ENCODE assay signal across 8 cellular contexts in genomic region chr3:151146071-151146730, GRCh38. TPM values are rescaled to one million over a fixed set of nuclear protein-coding genes. Genes with fewer than 3 reads are reported as not detected.
DNase-seq lines count a peak whose midpoint lies in the region; ATAC-seq and TF ChIP-seq lines count a peak whose summit lies in the region.

No MANE protein-coding gene starts in this region.

- peak overlapping the region; percentile 40; the same call in 1 of the 2 replicates for H3K27ac ChIP-seq in VCaP

- DNase-seq in CD14-positive monocyte (ENCODE audit: low spot score) (peak; percentile 75), GM19238 (ENCODE audit: insufficient read length, low spot score) (peak; percentile 40), NCI-H2196 (lab: John Stamatoyannopoulos, UW; ENCODE audit: unreplicated experiment) (peak; percentile 81), chondrocyte (ENCODE audit: low spot score) (no peak), kidney epithelial cell (ENCODE audit: low read depth) (no peak)
- peak; percentile 36 to 41 for DNase-seq in stimulated activated CD4-positive, alpha-beta T cell treated with anti-CD3 and anti-CD28 coated beads, Interleukin-2, amount 100 ng/mL, for 48 hours

- ATAC-seq in HG03196 (IDR thresholded peaks at IDR 0.05; ENCODE audit: unreplicated experiment), result peak; percentile 95

- intact Hi-C loops in CD14-positive monocyte (cut with micrococcal nuclease), result loop anchor here (5.0 to 10.0 kb wide), 4 partner anchors 271 to 421 kb away; no protein-coding TSS in a partner anchor

- no peak overlapping the region for H3K4me3 Mint-ChIP-seq in CD14-positive monocyte
- no peak overlapping the region for H3K4me3 Mint-ChIP-seq in chondrocyte (ENCODE audit: unreplicated experiment)

- H3K36me3 Mint-ChIP-seq in CD14-positive monocyte (no peaks in the 10 kb centered on the region), chondrocyte (ENCODE audit: low read depth) (no peaks in the 10 kb centered on the region)

- no peaks in the 10 kb centered on the region for H3K9me3 Mint-ChIP-seq in CD14-positive monocyte
- H3K9me3 Mint-ChIP-seq in chondrocyte (ENCODE audit: low read depth), result no peaks in the 10 kb centered on the region

- no peaks in the 10 kb centered on the region for H3K36me3 ChIP-seq in kidney epithelial cell (ENCODE audit: control insufficient read depth, insufficient read depth, low read length)

- peak overlapping the region in 1 of 7 donors; percentile 17 for H3K27ac Mint-ChIP-seq in CD14-positive monocyte
- no peak overlapping the region for H3K27ac Mint-ChIP-seq in chondrocyte (ENCODE audit: unreplicated experiment)

- H3K4me1 Mint-ChIP-seq in CD14-positive monocyte (no peaks in the 10 kb centered on the region), chondrocyte (ENCODE audit: low read depth) (peaks cover 7% of the 10 kb centered on the region)

- H3K27me3 Mint-ChIP-seq in CD14-positive monocyte (ENCODE audit: low read depth in 3 of 3), result peaks cover 0 to 4% (median 4%) of the 10 kb centered on the region in 3 donors
- H3K27me3 Mint-ChIP-seq in chondrocyte (ENCODE audit: low read depth), result no peaks in the 10 kb centered on the region

- no peak overlapping the region for H3K4me3 ChIP-seq in kidney epithelial cell (ENCODE audit: low read depth, low read length)

- peak; percentile 90 for TF ChIP-seq CTCF in CD14-positive monocyte (IDR thresholded peaks at IDR 0.05)
- peak; percentile 93 for TF ChIP-seq CTCF in VCaP (conservative IDR thresholded peaks at IDR 0.05)
- peak; percentile 99 for TF ChIP-seq CTCF in chondrocyte (IDR thresholded peaks at IDR 0.05)
- TF ChIP-seq CTCF in kidney epithelial cell (IDR thresholded peaks at IDR 0.05; ENCODE audit: insufficient read depth, low read length, poor library complexity, severe bottlenecking), result peak; percentile 89

- no peaks in the 10 kb centered on the region for H3K27me3 ChIP-seq in kidney epithelial cell (ENCODE audit: control insufficient read depth, insufficient read depth, low read length)

RNA-seq across cellular contexts. Expression of gene GPR171, which starts 56.8 kb away (rescaled TPM):
- polyA plus RNA-seq in CD14-positive monocyte, result under 1 TPM in 1 of 2 donors, not detected in 1; 0.20 TPM
- total RNA-seq in chondrocyte (not detected in 3 replicates), kidney epithelial cell (not detected in 2 replicates)

Comparison
In these comparisons a context has a peak if more than half of its experiments do, and no peak if none do; other contexts are left out.
1. DNase-seq: peak in CD14-positive monocyte (single experiment), GM19238 (single experiment), NCI-H2196 (single experiment) and stimulated activated CD4-positive, alpha-beta T cell treated with anti-CD3 and anti-CD28 coated beads, Interleukin-2, amount 100 ng/mL, for 48 hours (2 of 2); none in chondrocyte (single experiment) and kidney epithelial cell (single experiment).
2. Peak in every context shown above with its lines, with median percentiles within 50 percentile points of each other: CTCF ChIP-seq.